ENCODE assay signal across 1 cellular context in genomic region chr17:47916489-47917208, GRCh38.
TF ChIP-seq lines count a peak whose summit lies in the region.

No MANE protein-coding gene starts in this region.

TF ChIP-seq in HepG2, 621 proteins besides CTCF, POLR2A, EP300 and RAD21:
- TF ChIP-seq, protein P1, sequence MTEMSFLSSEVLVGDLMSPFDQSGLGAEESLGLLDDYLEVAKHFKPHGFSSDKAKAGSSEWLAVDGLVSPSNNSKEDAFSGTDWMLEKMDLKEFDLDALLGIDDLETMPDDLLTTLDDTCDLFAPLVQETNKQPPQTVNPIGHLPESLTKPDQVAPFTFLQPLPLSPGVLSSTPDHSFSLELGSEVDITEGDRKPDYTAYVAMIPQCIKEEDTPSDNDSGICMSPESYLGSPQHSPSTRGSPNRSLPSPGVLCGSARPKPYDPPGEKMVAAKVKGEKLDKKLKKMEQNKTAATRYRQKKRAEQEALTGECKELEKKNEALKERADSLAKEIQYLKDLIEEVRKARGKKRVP (CRISPR knock-in tag; IDR thresholded peaks at IDR 0.05), result no peak
- no peak for TF ChIP-seq HES4 (CRISPR knock-in tag; IDR thresholded peaks at IDR 0.05; ENCODE audit: borderline replicate concordance)
- no peak for TF ChIP-seq PHB2 (IDR thresholded peaks at IDR 0.05; ENCODE audit: partially characterized antibody)
- no peak for TF ChIP-seq ZBED4 (CRISPR knock-in tag; IDR thresholded peaks at IDR 0.05; ENCODE audit: borderline replicate concordance)
- TF ChIP-seq ZNF616 (CRISPR knock-in tag; IDR thresholded peaks at IDR 0.05; ENCODE audit: low read depth), result no peak
- TF ChIP-seq AGO2 (optimal IDR thresholded peaks at IDR 0.05; ENCODE audit: low read depth, low read length), result peak; percentile 82
- TF ChIP-seq, protein P2, sequence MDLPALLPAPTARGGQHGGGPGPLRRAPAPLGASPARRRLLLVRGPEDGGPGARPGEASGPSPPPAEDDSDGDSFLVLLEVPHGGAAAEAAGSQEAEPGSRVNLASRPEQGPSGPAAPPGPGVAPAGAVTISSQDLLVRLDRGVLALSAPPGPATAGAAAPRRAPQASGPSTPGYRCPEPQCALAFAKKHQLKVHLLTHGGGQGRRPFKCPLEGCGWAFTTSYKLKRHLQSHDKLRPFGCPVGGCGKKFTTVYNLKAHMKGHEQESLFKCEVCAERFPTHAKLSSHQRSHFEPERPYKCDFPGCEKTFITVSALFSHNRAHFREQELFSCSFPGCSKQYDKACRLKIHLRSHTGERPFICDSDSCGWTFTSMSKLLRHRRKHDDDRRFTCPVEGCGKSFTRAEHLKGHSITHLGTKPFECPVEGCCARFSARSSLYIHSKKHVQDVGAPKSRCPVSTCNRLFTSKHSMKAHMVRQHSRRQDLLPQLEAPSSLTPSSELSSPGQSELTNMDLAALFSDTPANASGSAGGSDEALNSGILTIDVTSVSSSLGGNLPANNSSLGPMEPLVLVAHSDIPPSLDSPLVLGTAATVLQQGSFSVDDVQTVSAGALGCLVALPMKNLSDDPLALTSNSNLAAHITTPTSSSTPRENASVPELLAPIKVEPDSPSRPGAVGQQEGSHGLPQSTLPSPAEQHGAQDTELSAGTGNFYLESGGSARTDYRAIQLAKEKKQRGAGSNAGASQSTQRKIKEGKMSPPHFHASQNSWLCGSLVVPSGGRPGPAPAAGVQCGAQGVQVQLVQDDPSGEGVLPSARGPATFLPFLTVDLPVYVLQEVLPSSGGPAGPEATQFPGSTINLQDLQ (CRISPR knock-in tag; IDR thresholded peaks at IDR 0.05), result no peak
- no peak for TF ChIP-seq MLXIP (CRISPR knock-in tag; IDR thresholded peaks at IDR 0.05; ENCODE audit: borderline replicate concordance)
